ENCODE assay signal across 8 cellular contexts in genomic region chrX:153924149-153924861, GRCh38. TPM values are rescaled to one million over a fixed set of nuclear protein-coding genes. Genes with fewer than 3 reads are reported as not detected.
DNase-seq lines count a peak whose midpoint lies in the region; ATAC-seq and TF ChIP-seq lines count a peak whose summit lies in the region.

No MANE protein-coding gene starts in this region.

- H3K79me2 ChIP-seq in hepatocyte: no peaks in the 10 kb centered on the region

- no peaks in the 10 kb centered on the region for H4K20me1 ChIP-seq in hepatocyte (ENCODE audit: insufficient read depth, poor library complexity, severe bottlenecking)

- peak overlapping the region; percentile 28 for H3K4me3 ChIP-seq in A673 (ENCODE audit: low read depth, low read length, poor library complexity, severe bottlenecking)
- H3K4me3 ChIP-seq in hepatocyte: no peak overlapping the region
- H3K4me3 ChIP-seq in upper lobe of right lung: peak overlapping the region; percentile 60

- DNase-seq in A673 (ENCODE audit: low spot score) (peak; percentile 81), EL (peak; percentile 29), NCI-H1694 treated with DMSO at 0.1 percent for 48 hours (lab: John Stamatoyannopoulos, UW) (peak; percentile 20), hepatocyte (ENCODE audit: low spot score) (no peak), upper lobe of right lung (no peak), cerebellar nuclear complex (lab: John Stamatoyannopoulos, UW) (no peak)

- H3K27me3 ChIP-seq in A673 (replicated peaks; ENCODE audit: insufficient read depth, low read depth, low read length, poor library complexity) (no peaks in the 10 kb centered on the region), hepatocyte (no peaks in the 10 kb centered on the region), upper lobe of right lung (no peaks in the 10 kb centered on the region)

- peaks cover 47% of the 10 kb centered on the region for H3K36me3 Mint-ChIP-seq in activated T-helper 17 cell treated with anti-CD3 and anti-CD28 coated beads, Interleukin-2, amount 50 U/mL, for 72 hours (ENCODE audit: low read depth)

- peaks cover 20% of the 10 kb centered on the region for H3K4me1 ChIP-seq in A673 (ENCODE audit: insufficient read depth, low read length, poor library complexity, severe bottlenecking)
- H3K4me1 ChIP-seq in hepatocyte (ENCODE audit: insufficient read depth): peaks cover 7% of the 10 kb centered on the region
- H3K4me1 ChIP-seq in upper lobe of right lung: peaks cover 18% of the 10 kb centered on the region

- H3K9me3 ChIP-seq in A673 (ENCODE audit: low read depth, low read length, poor library complexity, severe bottlenecking): no peaks in the 10 kb centered on the region
- no peaks in the 10 kb centered on the region for H3K9me3 ChIP-seq in hepatocyte (ENCODE audit: low read depth)
- H3K9me3 ChIP-seq in upper lobe of right lung: no peaks in the 10 kb centered on the region

- H3K27ac ChIP-seq in A673 (ENCODE audit: low read depth, low read length, poor library complexity, severe bottlenecking) (peak overlapping the region; percentile 71), hepatocyte (no peak overlapping the region), upper lobe of right lung (peak overlapping the region; percentile 92)

- ATAC-seq in activated T-helper 17 cell treated with anti-CD3 and anti-CD28 coated beads, Interleukin-2, amount 50 U/mL, for 72 hours (replicated peaks): no peak
- ATAC-seq in upper lobe of right lung: no peak
- no peak for ATAC-seq in HG03175 (IDR thresholded peaks at IDR 0.05; ENCODE audit: unreplicated experiment)

- peaks cover 4% of the 10 kb centered on the region for H3K4me1 Mint-ChIP-seq in activated T-helper 17 cell treated with anti-CD3 and anti-CD28 coated beads, Interleukin-2, amount 50 U/mL, for 72 hours

- H3K27ac Mint-ChIP-seq in activated T-helper 17 cell treated with anti-CD3 and anti-CD28 coated beads, Interleukin-2, amount 50 U/mL, for 72 hours: peak overlapping the region; percentile 83

- no peaks in the 10 kb centered on the region for H3K9me2 ChIP-seq in hepatocyte (replicated peaks; ENCODE audit: insufficient read depth)

- TF ChIP-seq CTCF in A673 (conservative IDR thresholded peaks at IDR 0.05; ENCODE audit: low read depth, low read length) (peak; percentile 47), hepatocyte (IDR thresholded peaks at IDR 0.05; ENCODE audit: poor library complexity) (peak; percentile 30), upper lobe of right lung (IDR thresholded peaks at IDR 0.05) (peak; percentile 27)

- no peaks in the 10 kb centered on the region for H3K9me3 Mint-ChIP-seq in activated T-helper 17 cell treated with anti-CD3 and anti-CD28 coated beads, Interleukin-2, amount 50 U/mL, for 72 hours

- intact Hi-C loops in A673 (cut with micrococcal nuclease; ENCODE audit: unreplicated experiment) (no loop called here), upper lobe of right lung (cut with DNase I) (no loop called here)

- WGBS in hepatocyte (ENCODE audit: low lambda C conversion rate, missing lambda C conversion rate): 59% methylated on average over 14 of the region's 14 CpGs

- H2AFZ ChIP-seq in hepatocyte: no peak overlapping the region

- H3K4me3 Mint-ChIP-seq in activated T-helper 17 cell treated with anti-CD3 and anti-CD28 coated beads, Interleukin-2, amount 50 U/mL, for 72 hours: peak overlapping the region; percentile 88

- no TSS peak for BruUV-seq in A673 (replicated peaks; lab: Mats Ljungman, UMichigan)

- CTCF ChIA-PET in A673 (lab: Charles Lee): interaction anchor here (1.4 kb wide), 1 partner anchor 23 kb away, joined by 4 read pairs; no protein-coding TSS in a partner anchor

- no peaks in the 10 kb centered on the region for H3K36me3 ChIP-seq in A673 (ENCODE audit: insufficient read depth, low read length, poor library complexity, severe bottlenecking)
- no peaks in the 10 kb centered on the region for H3K36me3 ChIP-seq in hepatocyte (replicated peaks; ENCODE audit: insufficient read depth, low read depth)
- H3K36me3 ChIP-seq in upper lobe of right lung: no peaks in the 10 kb centered on the region

- H3K4me2 ChIP-seq in hepatocyte: no peak overlapping the region

- no peaks in the 10 kb centered on the region for H3K27me3 Mint-ChIP-seq in activated T-helper 17 cell treated with anti-CD3 and anti-CD28 coated beads, Interleukin-2, amount 50 U/mL, for 72 hours

- POLR2A ChIA-PET in A673 (lab: Charles Lee; ENCODE audit: low non-redundant PET): no interaction called here

RNA-seq across cellular contexts. Expression of gene ARHGAP4, which starts 1.8 kb away (rescaled TPM):
- total RNA-seq in A673 (2021) (43.0 and 45.7 TPM in 2 replicates), hepatocyte (3.3 and 6.4 TPM in 2 replicates), upper lobe of right lung (69.8 TPM)
- total RNA-seq in activated T-helper 17 cell treated with anti-CD3 and anti-CD28 coated beads, Interleukin-2, amount 50 U/mL, for 72 hours: 100 to 1,000 TPM; 105 to 147 TPM
- 6.2 and 10.3 TPM in 2 replicates for polyA plus RNA-seq in hepatocyte

RNA-seq across cellular contexts. Expression of gene NAA10, which starts 10.5 kb away (rescaled TPM):
- total RNA-seq in A673 (2021) (136 and 140 TPM in 2 replicates), hepatocyte (74.0 and 83.5 TPM in 2 replicates), upper lobe of right lung (84.6 TPM)
- total RNA-seq in activated T-helper 17 cell treated with anti-CD3 and anti-CD28 coated beads, Interleukin-2, amount 50 U/mL, for 72 hours: 100 to 1,000 TPM in 1 of 2 donors, 10 to 100 TPM in 1; 74.7 to 146 TPM
- polyA plus RNA-seq in hepatocyte: 118 and 134 TPM in 2 replicates

RNA-seq across cellular contexts. Expression of gene AVPR2, which starts 19.8 kb away (rescaled TPM):
- total RNA-seq in A673 (2021) (not detected in 2 replicates), hepatocyte (1.2 TPM in 1 of 2 replicates, not detected in the other), upper lobe of right lung (3.0 TPM)
- under 1 TPM in 1 of 2 donors, not detected in 1; 0.32 TPM for total RNA-seq in activated T-helper 17 cell treated with anti-CD3 and anti-CD28 coated beads, Interleukin-2, amount 50 U/mL, for 72 hours
- not detected in 2 replicates for polyA plus RNA-seq in hepatocyte

RNA-seq across cellular contexts. Expression of gene RENBP, which starts 20.1 kb away (rescaled TPM):
- total RNA-seq in A673 (2021) (3.4 and 5.7 TPM in 2 replicates), hepatocyte (22.2 and 22.8 TPM in 2 replicates), upper lobe of right lung (46.4 TPM)
- 1 to 10 TPM; 4.7 to 4.9 TPM for total RNA-seq in activated T-helper 17 cell treated with anti-CD3 and anti-CD28 coated beads, Interleukin-2, amount 50 U/mL, for 72 hours
- polyA plus RNA-seq in hepatocyte: 5.8 and 13.2 TPM in 2 replicates

RNA-seq across cellular contexts. Expression of gene L1CAM, which starts 38.3 kb away (rescaled TPM):
- total RNA-seq in A673 (2021): 0.64 and 0.87 TPM in 2 replicates
- total RNA-seq in activated T-helper 17 cell treated with anti-CD3 and anti-CD28 coated beads, Interleukin-2, amount 50 U/mL, for 72 hours: 1 to 10 TPM; 2.3 to 2.4 TPM
- 0.12 and 0.33 TPM in 2 replicates for total RNA-seq in hepatocyte
- 0.40 and 0.69 TPM in 2 replicates for polyA plus RNA-seq in hepatocyte
- 1.2 TPM for total RNA-seq in upper lobe of right lung

Comparison
In these comparisons a context has a peak if more than half of its experiments do, and no peak if none do; other contexts are left out.
1. DNase-seq: peak in A673 (single experiment), EL (single experiment) and NCI-H1694 treated with DMSO at 0.1 percent for 48 hours (single experiment); none in hepatocyte (single experiment), upper lobe of right lung (single experiment) and cerebellar nuclear complex (0 of 2).
2. Peak in every context shown above with its lines, with median percentiles within 50 percentile points of each other: CTCF ChIP-seq.